Comparison of ENCODE assay signal across 13 cellular contexts in genomic region chr10:17533731-17534130, GRCh38.
"Had no signal": no experiment of that assay in that cellular context is flagged by ENCODE, and none has a peak within 500 bp of the region (broad histone marks: within the 10 kb centered on the region; RNA-seq: fewer than 3 reads in every experiment).

No MANE protein-coding gene starts in this region.

- H3K9me3 ChIP-seq: adrenal gland, lower lobe of right lung, thoracic aorta had no signal

- ATAC-seq: activated CD4-positive, CD25-positive, alpha-beta regulatory T cell treated with anti-CD3 and anti-CD28 coated beads, Interleukin-2, amount 50 U/mL, for 24 hours; left cardiac atrium; lower lobe of right lung; stimulated activated naive CD8-positive, alpha-beta T cell treated with anti-CD3 and anti-CD28 coated beads, Interleukin-15, Interleukin-2, amounts not matched to agents 100 U/mL and 50 U/mL, for 24 hours had no signal

- H3K4me1 ChIP-seq: adrenal gland, lower lobe of right lung had no signal

- H3K36me3 ChIP-seq: adrenal gland, brain microvascular endothelial cell, lower lobe of right lung, thoracic aorta had no signal

- H3K4me3 Mint-ChIP-seq: natural killer cell had no signal

- H3K27ac ChIP-seq: adrenal gland, brain microvascular endothelial cell, lower lobe of right lung, thoracic aorta had no signal

- H3K9me3 Mint-ChIP-seq: natural killer cell had no signal

- H3K4me3 ChIP-seq: adrenal gland, lower lobe of right lung, thoracic aorta had no signal

- H3K27me3 ChIP-seq: adrenal gland, brain microvascular endothelial cell had no signal

- DNase-seq: activated naive CD4-positive, alpha-beta T cell treated with anti-CD3 and anti-CD28 coated beads, Interleukin-2, amount 50 U/mL, for 16 hours; adrenal gland; brain microvascular endothelial cell; glutamatergic neuron; left cardiac atrium; lower lobe of right lung; natural killer cell; occipital lobe; stimulated activated CD4-positive, alpha-beta T cell treated with anti-CD3 and anti-CD28 coated beads, Interleukin-4, amount 100 ng/mL, for 1 hour; stimulated activated CD8-positive, alpha-beta memory T cell treated with anti-CD3 and anti-CD28 coated beads, Interleukin-4, amount 100 ng/mL, for 48 hours; stimulated activated naive CD8-positive, alpha-beta T cell treated with anti-CD3 and anti-CD28 coated beads, Interleukin-15, Interleukin-2, amounts not matched to agents 100 U/mL and 50 U/mL, for 24 hours had no signal

- H3K36me3 Mint-ChIP-seq: natural killer cell had no signal
